ENCODE assay signal across 11 cellular contexts in genomic region chr2:10385933-10386773, GRCh38.
A peak's percentile ranks its signal among the peaks of the same experiment; 100 is the strongest.
DNase-seq lines count a peak whose midpoint lies in the region; ATAC-seq and TF ChIP-seq lines count a peak whose summit lies in the region.
"Had no signal": no experiment of that assay in that cellular context is flagged by ENCODE, and none has a peak within 500 bp of the region (broad histone marks: within the 10 kb centered on the region; RNA-seq: fewer than 3 reads in every experiment).

No MANE protein-coding gene starts in this region.

- H3K4me3 ChIP-seq in PC-3 (ENCODE audit: low read length) (no peak overlapping the region), duodenal mucosa (ENCODE audit: low read depth in 1 of 2, low read length in 2 of 2) (no peak overlapping the region), retinal pigment epithelial cell (ENCODE audit: low read length) (peak overlapping the region; percentile 15)
- H3K4me3 ChIP-seq: GM12878 had no signal

- no peak overlapping the region for H2AFZ ChIP-seq in PC-3 (ENCODE audit: low read length)
- H2AFZ ChIP-seq: parathyroid adenoma had no signal

- H3K9ac ChIP-seq in PC-3 (ENCODE audit: low read length) (peak overlapping the region; percentile 46), duodenal mucosa (ENCODE audit: low read depth in 1 of 2, low read length in 2 of 2) (peak overlapping the region in 1 of 2 donors; percentile 14)
- H3K9ac ChIP-seq: parathyroid adenoma had no signal

- no peaks in the 10 kb centered on the region for H4K20me1 ChIP-seq in PC-3 (ENCODE audit: low read length)

- in situ Hi-C loops in G401 (cut with HindIII; ENCODE audit: low sequenced_read_pairs) = no loop called here

- H3K9me3 ChIP-seq in PC-3 (ENCODE audit: low read length) = no peaks in the 10 kb centered on the region
- H3K9me3 ChIP-seq in duodenal mucosa (ENCODE audit: control insufficient read depth in 1 of 2, low read length in 2 of 2) = no peaks in the 10 kb centered on the region

- ATAC-seq in PC-3 (peak; percentile 68), HG02678 (IDR thresholded peaks at IDR 0.05; ENCODE audit: unreplicated experiment) (no peak)
- ATAC-seq: GM12878 had no signal

- no peak for TF ChIP-seq CTCF in PC-3 (conservative IDR thresholded peaks at IDR 0.05; ENCODE audit: low read depth, low read length)
- no peak for TF ChIP-seq CTCF in retinal pigment epithelial cell (conservative IDR thresholded peaks at IDR 0.05; ENCODE audit: low read depth, low read length)

- H3K36me3 ChIP-seq in PC-3 (ENCODE audit: low read depth, low read length) (peaks cover 7% of the 10 kb centered on the region; the same call in 1 of the 2 replicates), duodenal mucosa (ENCODE audit: control insufficient read depth in 1 of 2, insufficient read depth in 2 of 2, low read length in 2 of 2) (peaks cover 0 to 2% of the 10 kb centered on the region in 2 donors)

- H3K4me1 ChIP-seq in PC-3 (ENCODE audit: insufficient read depth, low read length) (peaks cover 90% of the 10 kb centered on the region), duodenal mucosa (ENCODE audit: control insufficient read depth in 1 of 2, insufficient read depth in 2 of 2, low read length in 2 of 2) (peaks cover 60 to 62% of the 10 kb centered on the region in 2 donors)
- H3K4me1 ChIP-seq: parathyroid adenoma had no signal

- H3K4me2 ChIP-seq in PC-3 (ENCODE audit: low read length) = peak overlapping the region; percentile 67

- DNase-seq in DMS53 (lab: John Stamatoyannopoulos, UW) (peak; percentile 55), DMS53 treated with DMSO at 0.1 percent for 48 hours (lab: John Stamatoyannopoulos, UW; ENCODE audit: unreplicated experiment) (no peak), PC-3 (peak; percentile 83), retinal pigment epithelial cell (ENCODE audit: low read depth) (peak; percentile 48), NCI-H2107 (lab: John Stamatoyannopoulos, UW) (no peak), G401 (ENCODE audit: low spot score) (no peak)

- H3K27me3 ChIP-seq in PC-3 (ENCODE audit: low read length) (no peaks in the 10 kb centered on the region), duodenal mucosa (ENCODE audit: control insufficient read depth in 1 of 2, insufficient read depth in 2 of 2, low read length in 2 of 2) (no peaks in the 10 kb centered on the region)

- H3K79me2 ChIP-seq in PC-3 (ENCODE audit: low read length) = peaks cover 98% of the 10 kb centered on the region

- peaks cover 7% of the 10 kb centered on the region for H3F3A ChIP-seq in PC-3 (ENCODE audit: low read length, unreplicated experiment)

- H3K9me2 ChIP-seq in PC-3 (replicated peaks; ENCODE audit: low read length) = no peaks in the 10 kb centered on the region

- POLR2A ChIA-PET in PC-3 (lab: Charles Lee; ENCODE audit: unreplicated experiment) = no interaction called here

- CTCF ChIA-PET in PC-3 (lab: Charles Lee) = interaction anchor here (0.9 kb wide), 1 partner anchor 23 kb away, joined by 5 read pairs; no protein-coding TSS in a partner anchor

- no TSS peak for BruUV-seq in PC-3 (replicated peaks; lab: Mats Ljungman, UMichigan)

- intact Hi-C loops in PC-3 (cut with micrococcal nuclease) = loop anchor here (1.0 kb wide), 1 partner anchor 19 kb away; no protein-coding TSS in a partner anchor

- peak overlapping the region; percentile 95 for H3K27ac ChIP-seq in PC-3 (ENCODE audit: low read length)
- H3K27ac ChIP-seq in duodenal mucosa (ENCODE audit: low read depth, low read length) = peak overlapping the region; percentile 54
- H3K27ac ChIP-seq: 22Rv1, parathyroid adenoma had no signal

Comparison
In these comparisons a context has a peak if more than half of its experiments do, and no peak if none do; other contexts are left out.
1. DNase-seq: peak in DMS53 (single experiment), PC-3 (single experiment) and retinal pigment epithelial cell (single experiment); none in DMS53 treated with DMSO at 0.1 percent for 48 hours (single experiment), NCI-H2107 (single experiment) and G401 (single experiment).